In genomic region chr6:14210077-14210476, GRCh38 we compare ENCODE assay signal across 9 cellular contexts.
DNase-seq lines count a peak whose midpoint lies in the region; ATAC-seq and TF ChIP-seq lines count a peak whose summit lies in the region.
"Had no signal": no experiment of that assay in that cellular context is flagged by ENCODE, and none has a peak within 500 bp of the region (broad histone marks: within the 10 kb centered on the region; RNA-seq: fewer than 3 reads in every experiment).

No MANE protein-coding gene starts in this region.

- H3K36me3 Mint-ChIP-seq in progenitor cell of endocrine pancreas (ENCODE audit: insufficient read depth): no peaks in the 10 kb centered on the region

- H3K9me3 Mint-ChIP-seq in progenitor cell of endocrine pancreas (ENCODE audit: low read depth): no peaks in the 10 kb centered on the region

- in situ Hi-C loops in GM23248 (cut with MboI): loop anchor here (10.0 kb wide), 1 partner anchor 1285 kb away; no protein-coding TSS in a partner anchor

- ATAC-seq in GM18498 (IDR thresholded peaks at IDR 0.05; ENCODE audit: unreplicated experiment): no peak

- H3K27me3 ChIP-seq in GM23248 (replicated peaks; ENCODE audit: insufficient read depth) (no peaks in the 10 kb centered on the region), ectodermal cell (ENCODE audit: control insufficient read depth, insufficient read depth, low read length, poor library complexity, severe bottlenecking) (peaks cover 12% of the 10 kb centered on the region)

- peak overlapping the region; percentile 95 for H3K4me2 ChIP-seq in GM23248 (ENCODE audit: unreplicated experiment)

- H3K4me3 Mint-ChIP-seq in progenitor cell of endocrine pancreas (ENCODE audit: low read depth): peak overlapping the region; percentile 73

- H3K9me2 ChIP-seq in GM23248 (ENCODE audit: insufficient read depth): no peaks in the 10 kb centered on the region

- H3K36me3 ChIP-seq in GM23248 (ENCODE audit: low read depth) (no peaks in the 10 kb centered on the region), ectodermal cell (ENCODE audit: control insufficient read depth, insufficient read depth, low read length) (no peaks in the 10 kb centered on the region)

- no peak for DNase-seq in GM23248
- DNase-seq in NCI-H524 (lab: John Stamatoyannopoulos, UW): peak; percentile 63 to 86
- DNase-seq in progenitor cell of endocrine pancreas (ENCODE audit: low spot score, unreplicated experiment): no peak
- DNase-seq in iPS-NIHi11 (ENCODE audit: low spot score): no peak
- no peak for DNase-seq in NCI-H1417 treated with DMSO at 0.1 percent for 48 hours (lab: John Stamatoyannopoulos, UW)
- DNase-seq in NCI-H2196 treated with DMSO at 0.1 percent for 48 hours (lab: John Stamatoyannopoulos, UW; ENCODE audit: unreplicated experiment): no peak
- DNase-seq: stimulated activated CD4-positive, alpha-beta T cell treated with anti-CD3 and anti-CD28 coated beads, Interleukin-4, amount 100 ng/mL, for 1 hour had no signal

- H3K4me1 ChIP-seq in GM23248 (ENCODE audit: insufficient read depth): peaks cover 10% of the 10 kb centered on the region
- peaks cover 20% of the 10 kb centered on the region for H3K4me1 ChIP-seq in ectodermal cell (ENCODE audit: control insufficient read depth, insufficient read depth, low read length)

- no peak overlapping the region for H3K27ac Mint-ChIP-seq in progenitor cell of endocrine pancreas

- H3F3A ChIP-seq in GM23248 (ENCODE audit: insufficient read depth): no peaks in the 10 kb centered on the region

- no peaks in the 10 kb centered on the region for H3K27me3 Mint-ChIP-seq in progenitor cell of endocrine pancreas

- WGBS in GM23248 (ENCODE audit: low coverage in 1 of 2, low lambda C conversion rate in 2 of 2, missing lambda C conversion rate in 2 of 2), 2 experiments: 82 to 86% methylated on average over 9 to 10 of the region's 10 CpGs
- WGBS in ectodermal cell, 2 experiments: 91 to 93% methylated on average over 10 of the region's 10 CpGs

- no peak overlapping the region for H3K27ac ChIP-seq in GM23248
- H3K27ac ChIP-seq in ectodermal cell (ENCODE audit: insufficient read depth, low read depth, low read length, poor library complexity, severe bottlenecking): no peak overlapping the region

- H3K4me3 ChIP-seq in GM23248: peak overlapping the region; percentile 88; the same call in 1 of the 2 replicates
- peak overlapping the region; percentile 60 for H3K4me3 ChIP-seq in ectodermal cell (ENCODE audit: insufficient read depth, low read depth, low read length)

- no peaks in the 10 kb centered on the region for H3K79me2 ChIP-seq in GM23248 (ENCODE audit: insufficient read depth)

- H3K9me3 ChIP-seq in GM23248 (ENCODE audit: low read depth) (no peaks in the 10 kb centered on the region), ectodermal cell (ENCODE audit: control insufficient read depth, low read length) (no peaks in the 10 kb centered on the region)

- peak overlapping the region; percentile 83; the same call in 1 of the 2 replicates for H3K9ac ChIP-seq in GM23248

- no peaks in the 10 kb centered on the region for H4K20me1 ChIP-seq in GM23248 (ENCODE audit: insufficient read depth)

- TF ChIP-seq CTCF in progenitor cell of endocrine pancreas (IDR thresholded peaks at IDR 0.05; ENCODE audit: unreplicated experiment): no peak

- H2AFZ ChIP-seq in GM23248: peak overlapping the region; percentile 94

- H3K4me1 Mint-ChIP-seq in progenitor cell of endocrine pancreas (ENCODE audit: low read depth): peaks cover 38% of the 10 kb centered on the region

Comparison
In these comparisons a context has a peak if more than half of its experiments do, and no peak if none do; other contexts are left out.
1. DNase-seq: peak in NCI-H524 (2 of 2); none in GM23248 (single experiment), progenitor cell of endocrine pancreas (single experiment), iPS-NIHi11 (single experiment), NCI-H1417 treated with DMSO at 0.1 percent for 48 hours (single experiment) and NCI-H2196 treated with DMSO at 0.1 percent for 48 hours (single experiment).